ENCODE assay signal across 7 cellular contexts in the genomic region with DNA sequence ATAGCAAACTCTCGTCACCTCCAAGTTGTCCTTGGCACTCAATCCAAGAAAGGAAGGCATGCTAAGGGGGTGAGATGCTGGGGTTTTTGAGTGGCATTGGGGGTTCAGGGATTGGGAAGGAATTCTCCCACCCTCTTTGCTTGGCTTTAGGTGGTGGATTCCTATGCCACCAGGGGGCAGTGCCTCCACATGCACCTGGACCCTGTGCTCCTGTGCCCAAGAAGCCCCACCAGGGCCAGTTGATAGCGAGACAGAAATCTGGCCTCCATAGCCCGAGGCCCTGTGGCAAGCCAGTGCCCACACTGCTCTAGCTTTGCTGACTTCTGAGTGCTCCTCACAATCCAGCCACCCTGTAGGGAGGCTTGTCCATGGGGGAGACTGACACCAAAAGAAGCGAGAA. TPM values are rescaled to one million over a fixed set of nuclear protein-coding genes. Genes with fewer than 3 reads are reported as not detected.
DNase-seq lines count a peak whose midpoint lies in the region; ATAC-seq and TF ChIP-seq lines count a peak whose summit lies in the region.

No MANE protein-coding gene starts in this region.

- H2AFZ ChIP-seq in SK-N-SH (ENCODE audit: low read depth), result no peak overlapping the region

- H3K4me3 ChIP-seq in DOHH2 (ENCODE audit: low read length) (no peak overlapping the region), SK-N-SH (ENCODE audit: low read depth in 2 of 2, low read length in 1 of 2) (no peak overlapping the region)

- POLR2A ChIA-PET in SK-N-SH (lab: Yijun Ruan, JAX), result no interaction called here

- no peak for TF ChIP-seq EP300 in SK-N-SH (IDR thresholded peaks at IDR 0.05; ENCODE audit: borderline replicate concordance in 1 of 2, low read depth in 1 of 2, low read length in 1 of 2)

- H3F3A ChIP-seq in DOHH2 (ENCODE audit: control insufficient read depth, insufficient read depth), result no peaks in the 10 kb centered on the region
- H3F3A ChIP-seq in SK-N-SH (replicated peaks; ENCODE audit: insufficient read depth), result no peaks in the 10 kb centered on the region

- H3K27ac ChIP-seq in DOHH2 (ENCODE audit: low read depth, low read length) (no peak overlapping the region), SK-N-SH (ENCODE audit: low read depth in 2 of 2, low read length in 1 of 2) (no peak overlapping the region), caudate nucleus (ENCODE audit: low read depth, low read length) (no peak overlapping the region)

- no peak overlapping the region for H3K4me2 ChIP-seq in DOHH2 (ENCODE audit: low read length)
- H3K4me2 ChIP-seq in SK-N-SH, result no peak overlapping the region

- H3K36me3 ChIP-seq in DOHH2 (ENCODE audit: control insufficient read depth, low read length) (no peaks in the 10 kb centered on the region), SK-N-SH (replicated peaks in 1 of 2; ENCODE audit: control insufficient read depth in 1 of 2, insufficient read depth in 2 of 2, low read length in 1 of 2) (no peaks in the 10 kb centered on the region)

- H3K9me2 ChIP-seq in DOHH2 (replicated peaks; ENCODE audit: control insufficient read depth, low read length) (no peaks in the 10 kb centered on the region), SK-N-SH (no peaks in the 10 kb centered on the region)

- H3K9me3 ChIP-seq in DOHH2 (ENCODE audit: control insufficient read depth, insufficient read depth, low read length) (no peaks in the 10 kb centered on the region), SK-N-SH (no peaks in the 10 kb centered on the region)

- peak; percentile 46 for TF ChIP-seq CTCF in DOHH2 (IDR thresholded peaks at IDR 0.05; ENCODE audit: low read depth, low read length, poor library complexity, severe bottlenecking)
- peak; percentile 59 for TF ChIP-seq CTCF in SK-N-SH (IDR thresholded peaks at IDR 0.05)

- H3K27me3 ChIP-seq in DOHH2 (ENCODE audit: control insufficient read depth, low read length) (no peaks in the 10 kb centered on the region), SK-N-SH (ENCODE audit: insufficient read depth) (peaks cover 16% of the 10 kb centered on the region; the same call in 1 of the 2 replicates)

- DNase-seq in SK-N-SH (peak; percentile 48), iPS-NIHi11 (ENCODE audit: low spot score) (peak; percentile 64), SHP77 (lab: John Stamatoyannopoulos, UW) (no peak), activated gamma-delta T cell treated with Interleukin-2 at 50 U/mL for 16 hours (no peak), caudate nucleus (lab: John Stamatoyannopoulos, UW) (no peak)

- peak; percentile 41 for TF ChIP-seq RAD21 in SK-N-SH (IDR thresholded peaks at IDR 0.05; ENCODE audit: low read length)

- CTCF ChIA-PET in SK-N-SH (lab: Yijun Ruan, JAX), result interaction anchor here (2.9 kb wide), 1 partner anchor 9 kb away, joined by 15 read pairs; no protein-coding TSS in a partner anchor

- no peaks in the 10 kb centered on the region for H3K4me1 ChIP-seq in DOHH2 (ENCODE audit: control insufficient read depth, low read length)
- H3K4me1 ChIP-seq in SK-N-SH (ENCODE audit: control insufficient read depth in 1 of 2, insufficient read depth in 2 of 2, low read depth in 1 of 2, low read length in 1 of 2), result no peaks in the 10 kb centered on the region

- 4% methylated on average over 2 of the region's 4 CpGs for WGBS in SK-N-SH (ENCODE audit: low lambda C conversion rate)

- H4K20me1 ChIP-seq in DOHH2 (ENCODE audit: control insufficient read depth, insufficient read depth, low read depth, low read length), result no peaks in the 10 kb centered on the region
- no peaks in the 10 kb centered on the region for H4K20me1 ChIP-seq in SK-N-SH (ENCODE audit: insufficient read depth)

- H3K79me2 ChIP-seq in DOHH2 (ENCODE audit: control insufficient read depth, low read length) (no peaks in the 10 kb centered on the region), SK-N-SH (ENCODE audit: insufficient read depth) (no peaks in the 10 kb centered on the region)

- ATAC-seq in GM21576 (IDR thresholded peaks at IDR 0.05; ENCODE audit: unreplicated experiment), result peak; percentile 47

- no peak overlapping the region for H3K9ac ChIP-seq in SK-N-SH

TF ChIP-seq in SK-N-SH, 30 proteins besides CTCF, POLR2A, EP300 and RAD21:
- TF ChIP-seq SMC3 (IDR thresholded peaks at IDR 0.05; ENCODE audit: low read depth, low read length), result peak; percentile 22; the same call in 1 of the 2 replicates
- TF ChIP-seq, protein P1, sequence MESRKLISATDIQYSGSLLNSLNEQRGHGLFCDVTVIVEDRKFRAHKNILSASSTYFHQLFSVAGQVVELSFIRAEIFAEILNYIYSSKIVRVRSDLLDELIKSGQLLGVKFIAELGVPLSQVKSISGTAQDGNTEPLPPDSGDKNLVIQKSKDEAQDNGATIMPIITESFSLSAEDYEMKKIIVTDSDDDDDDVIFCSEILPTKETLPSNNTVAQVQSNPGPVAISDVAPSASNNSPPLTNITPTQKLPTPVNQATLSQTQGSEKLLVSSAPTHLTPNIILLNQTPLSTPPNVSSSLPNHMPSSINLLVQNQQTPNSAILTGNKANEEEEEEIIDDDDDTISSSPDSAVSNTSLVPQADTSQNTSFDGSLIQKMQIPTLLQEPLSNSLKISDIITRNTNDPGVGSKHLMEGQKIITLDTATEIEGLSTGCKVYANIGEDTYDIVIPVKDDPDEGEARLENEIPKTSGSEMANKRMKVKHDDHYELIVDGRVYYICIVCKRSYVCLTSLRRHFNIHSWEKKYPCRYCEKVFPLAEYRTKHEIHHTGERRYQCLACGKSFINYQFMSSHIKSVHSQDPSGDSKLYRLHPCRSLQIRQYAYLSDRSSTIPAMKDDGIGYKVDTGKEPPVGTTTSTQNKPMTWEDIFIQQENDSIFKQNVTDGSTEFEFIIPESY (IDR thresholded peaks at IDR 0.05; ENCODE audit: borderline replicate concordance, low read depth), result no peak

RNA-seq across cellular contexts. Expression of a gene that starts 2.0 kb away (rescaled TPM):
- polyA plus RNA-seq in SK-N-SH (2012; rRNA removed), result not detected in 2 replicates
- polyA plus RNA-seq in SK-N-SH (2012; cell fraction: cytosol; rRNA removed), result not detected in 2 replicates
- not detected in 2 replicates for polyA plus RNA-seq in SK-N-SH (2012; cell fraction: nucleus; rRNA removed)

RNA-seq across cellular contexts. Expression of a gene that starts 18.6 kb away (rescaled TPM):
- not detected in 2 replicates for polyA plus RNA-seq in SK-N-SH (2012; rRNA removed)
- polyA plus RNA-seq in SK-N-SH (2012; cell fraction: cytosol; rRNA removed), result not detected in 2 replicates
- polyA plus RNA-seq in SK-N-SH (2012; cell fraction: nucleus; rRNA removed), result not detected in 2 replicates

RNA-seq across cellular contexts. Expression of a gene that starts 20.7 kb away (rescaled TPM):
- not detected in 2 replicates for polyA plus RNA-seq in SK-N-SH (2012; rRNA removed)
- not detected in 2 replicates for polyA plus RNA-seq in SK-N-SH (2012; cell fraction: cytosol; rRNA removed)
- polyA plus RNA-seq in SK-N-SH (2012; cell fraction: nucleus; rRNA removed), result not detected in 2 replicates

Comparison
In these comparisons a context has a peak if more than half of its experiments do, and no peak if none do; other contexts are left out.
1. DNase-seq: peak in SK-N-SH (single experiment) and iPS-NIHi11 (single experiment); none in SHP77 (0 of 2), activated gamma-delta T cell treated with Interleukin-2 at 50 U/mL for 16 hours (single experiment) and caudate nucleus (0 of 61).